Comparison of ENCODE assay signal across 16 cellular contexts in genomic region chr18:72869786-72870185, GRCh38. TPM values are rescaled to one million over a fixed set of nuclear protein-coding genes. Genes with fewer than 3 reads are reported as not detected.
DNase-seq lines count a peak whose midpoint lies in the region; ATAC-seq and TF ChIP-seq lines count a peak whose summit lies in the region.
"Had no signal": no experiment of that assay in that cellular context is flagged by ENCODE, and none has a peak within 500 bp of the region (broad histone marks: within the 10 kb centered on the region; RNA-seq: fewer than 3 reads in every experiment).

No MANE protein-coding gene starts in this region.

- H3K4me1 ChIP-seq in ectodermal cell (ENCODE audit: control insufficient read depth, insufficient read depth, low read length) (peaks cover 6% of the 10 kb centered on the region), right cardiac atrium (ENCODE audit: control insufficient read depth, insufficient read depth, low read length) (peaks cover 2% of the 10 kb centered on the region), Peyer's patch (no peaks in the 10 kb centered on the region)

- peak; percentile 40 for ATAC-seq in HG02571 (IDR thresholded peaks at IDR 0.05; ENCODE audit: unreplicated experiment)
- no peak for ATAC-seq in right cardiac atrium
- ATAC-seq: CD8-positive, alpha-beta T cell; GM12878 had no signal

- H3K79me2 ChIP-seq in neural cell (replicated peaks; ENCODE audit: insufficient read depth, low read length): no peaks in the 10 kb centered on the region

- H4K20me1 ChIP-seq in neural cell (ENCODE audit: insufficient read depth): no peaks in the 10 kb centered on the region

- H3K27me3 ChIP-seq in ectodermal cell (ENCODE audit: control insufficient read depth, insufficient read depth, low read length, poor library complexity, severe bottlenecking) (peaks cover 74% of the 10 kb centered on the region), neural cell (ENCODE audit: insufficient read depth, low read depth, low read length) (peaks cover 66% of the 10 kb centered on the region), right cardiac atrium (ENCODE audit: control insufficient read depth, insufficient read depth) (no peaks in the 10 kb centered on the region), Peyer's patch (no peaks in the 10 kb centered on the region)

- peaks cover 5% of the 10 kb centered on the region for H3F3A ChIP-seq in neural cell (ENCODE audit: insufficient read depth, low read length, poor library complexity, severe bottlenecking)

- no peak overlapping the region for H3K4me2 ChIP-seq in neural cell (ENCODE audit: low read length)

- H3K36me3 ChIP-seq in ectodermal cell (ENCODE audit: control insufficient read depth, insufficient read depth, low read length): no peaks in the 10 kb centered on the region
- no peaks in the 10 kb centered on the region for H3K36me3 ChIP-seq in neural cell (ENCODE audit: insufficient read depth, low read length)
- no peaks in the 10 kb centered on the region for H3K36me3 ChIP-seq in Peyer's patch

- TF ChIP-seq POLR2A in Peyer's patch (IDR thresholded peaks at IDR 0.05): no peak

- DNase-seq in HUDEP-2 (lab: John Stamatoyannopoulos, UW; ENCODE audit: unreplicated experiment in 76 of 76) (no peak), right cardiac atrium (no peak), Peyer's patch (no peak), mesenteric fat pad (ENCODE audit: low spot score) (no peak)
- DNase-seq: activated CD4-positive, alpha-beta T cell treated with anti-CD3 and anti-CD28 coated beads for 1 hour; activated gamma-delta T cell; CD8-positive, alpha-beta T cell; NCI-H510A had no signal

- TF ChIP-seq CTCF in neural cell (IDR thresholded peaks at IDR 0.05; ENCODE audit: poor library complexity, severe bottlenecking): no peak
- TF ChIP-seq CTCF in Peyer's patch (IDR thresholded peaks at IDR 0.05): no peak

- no peaks in the 10 kb centered on the region for H3K9me2 ChIP-seq in neural cell (ENCODE audit: insufficient read depth, low read length)

- H3K27ac ChIP-seq in ectodermal cell (ENCODE audit: insufficient read depth, low read depth, low read length, poor library complexity, severe bottlenecking) (no peak overlapping the region), neural cell (ENCODE audit: low read length) (no peak overlapping the region), right cardiac atrium (ENCODE audit: low read length) (no peak overlapping the region), Peyer's patch (no peak overlapping the region)
- H3K27ac ChIP-seq: coronary artery had no signal

- TF ChIP-seq EP300 in neural cell (conservative IDR thresholded peaks at IDR 0.05; ENCODE audit: poor library complexity, severe bottlenecking): no peak

- intact Hi-C loops in right cardiac atrium (cut with DNase I): no loop called here

- H3K9ac ChIP-seq in neural cell (ENCODE audit: low read length): no peak overlapping the region

- no peak overlapping the region for H2AFZ ChIP-seq in neural cell (ENCODE audit: low read depth, low read length)

- 13% methylated on average over 17 of the region's 17 CpGs for WGBS in ectodermal cell, 2 experiments
- 28% methylated on average over 17 of the region's 17 CpGs for whole genome bisulfite sequencing in right cardiac atrium

- H3K9me3 ChIP-seq in ectodermal cell (ENCODE audit: control insufficient read depth, low read length) (no peaks in the 10 kb centered on the region), neural cell (ENCODE audit: low read length) (no peaks in the 10 kb centered on the region), right cardiac atrium (ENCODE audit: control insufficient read depth, low read length) (no peaks in the 10 kb centered on the region), Peyer's patch (no peaks in the 10 kb centered on the region)

- no peak for TF ChIP-seq RAD21 in neural cell (conservative IDR thresholded peaks at IDR 0.05)

- H3K4me3 ChIP-seq in GM08714 (ENCODE audit: low read length): peak overlapping the region; percentile 58; the same call in 1 of the 2 replicates
- H3K4me3 ChIP-seq in ectodermal cell (ENCODE audit: insufficient read depth, low read depth, low read length): peak overlapping the region; percentile 53
- H3K4me3 ChIP-seq in neural cell (ENCODE audit: low read length): peak overlapping the region; percentile 74
- H3K4me3 ChIP-seq in right cardiac atrium (ENCODE audit: low read length): no peak overlapping the region
- H3K4me3 ChIP-seq in Peyer's patch: no peak overlapping the region
- H3K4me3 ChIP-seq: GM12878 had no signal

TF ChIP-seq in neural cell, 6 proteins besides CTCF, POLR2A, EP300 and RAD21:
- TF ChIP-seq EZH2 (IDR thresholded peaks at IDR 0.05; ENCODE audit: borderline replicate concordance, insufficient read depth, low read length, poor library complexity, severe bottlenecking) (no peak), SMC3 (conservative IDR thresholded peaks at IDR 0.05; ENCODE audit: poor library complexity) (no peak), MXI1 (conservative IDR thresholded peaks at IDR 0.05; ENCODE audit: poor library complexity, severe bottlenecking) (no peak), POLR2AphosphoS5 (IDR thresholded peaks at IDR 0.05) (no peak)

RNA-seq across cellular contexts. Expression of gene NETO1, which starts 2.0 kb away (rescaled TPM):
- 0.74 TPM for polyA plus RNA-seq in ectodermal cell (2013, experiment 1 of 4)
- 1.2 TPM for polyA plus RNA-seq in ectodermal cell (2013, experiment 2 of 4)
- polyA plus RNA-seq in ectodermal cell (2013, experiment 3 of 4): 1.9 TPM
- polyA plus RNA-seq in ectodermal cell (2013, experiment 4 of 4): 0.61 TPM
- polyA plus RNA-seq in neural cell: 0.16 and 0.45 TPM in 2 replicates
- polyA minus RNA-seq in neural cell: 1.5 and 2.9 TPM in 2 replicates
- total RNA-seq in right cardiac atrium: 1 to 10 TPM in 3 of 4 donors, under 1 TPM in 1; 0.68 to 1.9 (median 1.1) TPM
- 0.57 TPM for polyA plus RNA-seq in right cardiac atrium
- total RNA-seq in Peyer's patch: not detected
- total RNA-seq in mesenteric fat pad: 4.3 TPM
- total RNA-seq: CD8-positive, alpha-beta T cell; GM12878; LHCN-M2; SK-MEL-5 had no signal

Comparison
In these comparisons a context has a peak if more than half of its experiments do, and no peak if none do; other contexts are left out.
1. H3K4me3 ChIP-seq: peak in GM08714 (single experiment), ectodermal cell (single experiment) and neural cell (single experiment); none in right cardiac atrium (single experiment) and Peyer's patch (0 of 4).